Comparison of ENCODE assay signal across 25 cellular contexts in genomic region chr7:7793921-7794320, GRCh38.
DNase-seq lines count a peak whose midpoint lies in the region; TF ChIP-seq lines count a peak whose summit lies in the region.
"Had no signal": no experiment of that assay in that cellular context is flagged by ENCODE, and none has a peak within 500 bp of the region (broad histone marks: within the 10 kb centered on the region; RNA-seq: fewer than 3 reads in every experiment).

No MANE protein-coding gene starts in this region.

- H3K79me2 ChIP-seq in GM23248 (ENCODE audit: insufficient read depth): no peaks in the 10 kb centered on the region

- 45 to 50% methylated on average over 1 of the region's 1 CpG for WGBS in GM23248 (ENCODE audit: low coverage in 1 of 2, low lambda C conversion rate in 2 of 2, missing lambda C conversion rate in 2 of 2), 2 experiments

- no peak overlapping the region for H2AFZ ChIP-seq in GM23248
- H2AFZ ChIP-seq: neural progenitor cell had no signal

- H3K4me3 ChIP-seq in AG04449 (ENCODE audit: low read depth, low read length): no peak overlapping the region
- H3K4me3 ChIP-seq in GM23248: no peak overlapping the region
- H3K4me3 ChIP-seq: adrenal gland, neural progenitor cell, pancreas, skin epidermis, suprapubic skin had no signal

- DNase-seq in AG04449 (ENCODE audit: low read depth, low spot score): peak; percentile 69
- DNase-seq in GM23248: peak; percentile 13
- peak; percentile 51 for DNase-seq in NCI-H69 (lab: John Stamatoyannopoulos, UW)
- DNase-seq in fibroblast of gingiva (ENCODE audit: low read depth): peak; percentile 30
- DNase-seq in OCI-M2 (lab: John Stamatoyannopoulos, UW; ENCODE audit: unreplicated experiment): no peak
- no peak for DNase-seq in AG08396 (ENCODE audit: low spot score)
- DNase-seq in NCI-H1930 (lab: John Stamatoyannopoulos, UW): no peak
- no peak for DNase-seq in NCI-H187 (lab: John Stamatoyannopoulos, UW)
- DNase-seq: activated CD8-positive, alpha-beta memory T cell treated with anti-CD3 and anti-CD28 coated beads, Interleukin-2, amount 50 U/mL, for 48 hours; activated CD8-positive, alpha-beta T cell treated with anti-CD3 and anti-CD28 coated beads for 36 hours; activated naive CD4-positive, alpha-beta T cell treated with anti-CD3 and anti-CD28 coated beads for 36 hours; adrenal gland; BE2C; KG1; left colon; mammary epithelial cell; NCI-H1105; NCI-H2029 treated with DMSO at 0.1 percent for 48 hours; NCI-H748 treated with DMSO at 0.1 percent for 48 hours; pancreas; SHP77 treated with DMSO at 0.1 percent for 48 hours; stimulated activated naive CD4-positive, alpha-beta T cell had no signal

- no peaks in the 10 kb centered on the region for H4K20me1 ChIP-seq in GM23248 (ENCODE audit: insufficient read depth)

- in situ Hi-C loops in GM23248 (cut with MboI): no loop called here

- H3K27ac ChIP-seq in GM23248: no peak overlapping the region
- H3K27ac ChIP-seq: adrenal gland, neural progenitor cell, pancreas, skin epidermis, suprapubic skin had no signal

- no peaks in the 10 kb centered on the region for H3K9me2 ChIP-seq in GM23248 (ENCODE audit: insufficient read depth)

- no peaks in the 10 kb centered on the region for H3K9me3 ChIP-seq in GM23248 (ENCODE audit: low read depth)
- H3K9me3 ChIP-seq: adrenal gland, BE2C, pancreas, suprapubic skin had no signal

- no peaks in the 10 kb centered on the region for H3K36me3 ChIP-seq in GM23248 (ENCODE audit: low read depth)
- H3K36me3 ChIP-seq: adrenal gland, BE2C, neural progenitor cell, pancreas, suprapubic skin had no signal

- CTCF ChIA-PET in AG04449 (lab: Yijun Ruan, JAX): no interaction called here

- H3K27me3 ChIP-seq in GM23248 (replicated peaks; ENCODE audit: insufficient read depth): no peaks in the 10 kb centered on the region
- H3K27me3 ChIP-seq: adrenal gland, BE2C, neural progenitor cell, pancreas, suprapubic skin had no signal

- no peak overlapping the region for H3K9ac ChIP-seq in GM23248
- H3K9ac ChIP-seq: neural progenitor cell had no signal

- no peak overlapping the region for H3K4me2 ChIP-seq in GM23248 (ENCODE audit: unreplicated experiment)
- H3K4me2 ChIP-seq: neural progenitor cell had no signal

- TF ChIP-seq CTCF in AG04449 (IDR thresholded peaks at IDR 0.05; ENCODE audit: insufficient read depth, low read length, missing control alignments): no peak

- no peaks in the 10 kb centered on the region for H3F3A ChIP-seq in GM23248 (ENCODE audit: insufficient read depth)

- POLR2A ChIA-PET in AG04449 (lab: Yijun Ruan, JAX): no interaction called here

- H3K4me1 ChIP-seq in GM23248 (ENCODE audit: insufficient read depth): peaks cover 9% of the 10 kb centered on the region; the same call in 1 of the 2 replicates
- H3K4me1 ChIP-seq: adrenal gland had no signal

Comparison
In these comparisons a context has a peak if more than half of its experiments do, and no peak if none do; other contexts are left out.
1. DNase-seq: peak in AG04449 (single experiment), GM23248 (single experiment), NCI-H69 (single experiment) and fibroblast of gingiva (single experiment); none in OCI-M2 (single experiment), AG08396 (single experiment), NCI-H1930 (0 of 2) and NCI-H187 (0 of 2).